Comparison of ENCODE assay signal across 8 cellular contexts in the genomic region with DNA sequence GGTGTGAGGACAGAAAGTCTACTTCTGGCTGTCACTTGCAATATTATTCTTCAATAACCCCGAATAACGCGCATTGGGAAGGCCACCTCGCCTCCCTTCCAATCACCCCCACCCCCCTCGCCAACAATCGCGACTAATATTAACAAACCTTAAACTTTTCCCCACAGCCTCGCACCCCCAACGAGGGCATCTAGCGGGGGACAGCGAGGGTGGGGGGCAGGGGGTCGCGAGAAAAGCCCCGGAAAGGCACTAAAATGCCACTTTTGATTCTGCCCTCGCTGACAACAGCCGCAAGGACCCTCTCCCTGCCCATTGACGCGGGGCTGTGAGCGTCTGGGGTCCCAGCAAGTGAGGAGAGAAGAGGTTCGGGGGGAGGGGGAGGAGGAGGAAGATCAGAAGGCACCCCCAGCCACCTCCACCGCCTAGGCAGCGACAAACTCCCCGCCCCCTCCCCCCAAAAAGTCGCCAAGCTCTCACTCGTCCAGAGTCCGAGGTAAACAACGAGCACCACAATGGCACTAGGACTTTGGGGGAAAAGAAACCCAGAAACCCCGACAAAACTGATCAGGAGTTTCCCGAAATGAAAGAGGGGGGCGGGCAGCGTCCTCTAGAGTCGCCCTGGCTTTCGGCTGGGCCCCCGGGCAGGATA. TPM values are rescaled to one million over a fixed set of nuclear protein-coding genes. Genes with fewer than 3 reads are reported as not detected.
DNase-seq lines count a peak whose midpoint lies in the region; ATAC-seq and TF ChIP-seq lines count a peak whose summit lies in the region.

No MANE protein-coding gene starts in this region.

- no peaks in the 10 kb centered on the region for H3K9me2 ChIP-seq in hepatocyte (replicated peaks; ENCODE audit: insufficient read depth)

- peaks cover 77% of the 10 kb centered on the region for H3K4me1 Mint-ChIP-seq in activated naive CD8-positive, alpha-beta T cell (ENCODE audit: low read depth)

- H4K20me1 ChIP-seq in hepatocyte (ENCODE audit: insufficient read depth, poor library complexity, severe bottlenecking): no peaks in the 10 kb centered on the region

- peak overlapping the region; percentile 91 for H3K27ac ChIP-seq in hepatocyte
- peak overlapping the region; percentile 99 for H3K27ac ChIP-seq in skeletal muscle tissue (ENCODE audit: low read depth, low read length)

- H3K27ac Mint-ChIP-seq in activated naive CD8-positive, alpha-beta T cell: peak overlapping the region; percentile 96

- H3K9me3 ChIP-seq in hepatocyte (ENCODE audit: low read depth): no peaks in the 10 kb centered on the region
- H3K9me3 ChIP-seq in skeletal muscle tissue (ENCODE audit: control insufficient read depth in 3 of 3, low read length in 3 of 3): no peaks in the 10 kb centered on the region

- peak overlapping the region; percentile 87 for H3K4me3 Mint-ChIP-seq in activated naive CD8-positive, alpha-beta T cell

- peaks cover 4% of the 10 kb centered on the region for H3K36me3 Mint-ChIP-seq in activated naive CD8-positive, alpha-beta T cell

- peak overlapping the region; percentile 97 for H2AFZ ChIP-seq in hepatocyte

- no peak for DNase-seq in BJ (ENCODE audit: low read depth)
- DNase-seq in hepatocyte (ENCODE audit: low spot score): peak; percentile 12
- DNase-seq in kidney tubule cell (ENCODE audit: low spot score): no peak

- peak overlapping the region; percentile 91 to 95 (median 94) for H3K9ac ChIP-seq in skeletal muscle tissue (ENCODE audit: low read depth in 1 of 3, low read length in 3 of 3)

- H3K27me3 ChIP-seq in BJ (ENCODE audit: control insufficient read depth, insufficient read depth, low read length) (no peaks in the 10 kb centered on the region), hepatocyte (no peaks in the 10 kb centered on the region), skeletal muscle tissue (ENCODE audit: control insufficient read depth in 3 of 3, insufficient read depth in 3 of 3, low read length in 3 of 3) (no peaks in the 10 kb centered on the region)

- peak overlapping the region; percentile 96 for H3K4me2 ChIP-seq in hepatocyte

- WGBS in hepatocyte (ENCODE audit: low lambda C conversion rate, missing lambda C conversion rate): under 1% methylated on average over 14 of the region's 34 CpGs

- POLR2A ChIA-PET in BJ (lab: Charles Lee): no interaction called here

- no peaks in the 10 kb centered on the region for H3K36me3 ChIP-seq in BJ (ENCODE audit: control insufficient read depth, insufficient read depth, low read length)
- H3K36me3 ChIP-seq in hepatocyte (replicated peaks; ENCODE audit: insufficient read depth, low read depth): no peaks in the 10 kb centered on the region
- H3K36me3 ChIP-seq in skeletal muscle tissue (ENCODE audit: control insufficient read depth in 3 of 3, insufficient read depth in 3 of 3, low read length in 3 of 3): peaks cover 0 to 7% (median 4%) of the 10 kb centered on the region in 3 donors

- ATAC-seq in HG02943 (IDR thresholded peaks at IDR 0.05; ENCODE audit: low read depth, unreplicated experiment): peak; percentile 5
- no peak for ATAC-seq in GM21737 (IDR thresholded peaks at IDR 0.05; ENCODE audit: unreplicated experiment)
- ATAC-seq in HG03342 (IDR thresholded peaks at IDR 0.05; ENCODE audit: unreplicated experiment): no peak

- no peaks in the 10 kb centered on the region for H3K9me3 Mint-ChIP-seq in activated naive CD8-positive, alpha-beta T cell (ENCODE audit: low read depth)

- H3K27me3 Mint-ChIP-seq in activated naive CD8-positive, alpha-beta T cell: no peaks in the 10 kb centered on the region

- H3K79me2 ChIP-seq in hepatocyte: peaks cover 33% of the 10 kb centered on the region

- peak overlapping the region; percentile 85 for H3K4me3 ChIP-seq in BJ (ENCODE audit: low read depth, low read length)
- H3K4me3 ChIP-seq in hepatocyte: peak overlapping the region; percentile 99
- peak overlapping the region; percentile 85 to 96 (median 86) for H3K4me3 ChIP-seq in skeletal muscle tissue (ENCODE audit: low read length in 3 of 3)

- CTCF ChIA-PET in BJ (lab: Yijun Ruan, JAX): interaction anchor here (0.6 kb wide), 1 partner anchor 292 kb away, joined by 3 read pairs; no protein-coding TSS in a partner anchor

- H3K4me1 ChIP-seq in hepatocyte (ENCODE audit: insufficient read depth): peaks cover 8% of the 10 kb centered on the region
- peaks cover 0 to 18% (median 10%) of the 10 kb centered on the region in 3 donors for H3K4me1 ChIP-seq in skeletal muscle tissue (ENCODE audit: control insufficient read depth in 3 of 3, insufficient read depth in 3 of 3, low read length in 3 of 3)

- TF ChIP-seq CTCF in BJ (IDR thresholded peaks at IDR 0.05; ENCODE audit: insufficient read depth, low read depth, low read length): no peak
- no peak for TF ChIP-seq CTCF in hepatocyte (IDR thresholded peaks at IDR 0.05; ENCODE audit: poor library complexity)

RNA-seq across cellular contexts. Expression of a gene that starts 0.8 kb away (rescaled TPM):
- polyA plus RNA-seq in BJ (2011; rRNA removed) (10.8 and 14.4 TPM in 2 replicates), hepatocyte (5.7 and 10.0 TPM in 2 replicates)
- 11.7 and 13.6 TPM in 2 replicates for polyA minus RNA-seq in BJ (2011; rRNA and poly(A)+ RNA removed)
- total RNA-seq in hepatocyte (26.4 and 30.7 TPM in 2 replicates), skeletal muscle tissue (21.4 TPM)
